Comparison of ENCODE assay signal across 25 cellular contexts in genomic region chr9:122085260-122085659, GRCh38.
"Had no signal": no experiment of that assay in that cellular context is flagged by ENCODE, and none has a peak within 500 bp of the region (broad histone marks: within the 10 kb centered on the region; RNA-seq: fewer than 3 reads in every experiment).

No MANE protein-coding gene starts in this region.

- H3K4me3 Mint-ChIP-seq: activated naive CD4-positive, alpha-beta T cell treated with anti-CD3 and anti-CD28 coated beads for 36 hours; activated naive CD8-positive, alpha-beta T cell treated with anti-CD3 and anti-CD28 coated beads for 36 hours; immature natural killer cell; nephron; T-helper 1 cell treated with Interleukin-12 subunit alpha and Interleukin-12 subunit beta and Interleukin-4 antibody, amounts not matched to agents 30 μg/mL and 1 μg/mL, for 36 hours had no signal

- DNase-seq: activated CD4-positive, alpha-beta T cell treated with anti-CD3 and anti-CD28 coated beads for 4 hours; activated CD4-positive, alpha-beta T cell treated with anti-CD3 and anti-CD28 coated beads, Interleukin-2, amount 50 U/mL, for 4 hours; activated effector memory CD4-positive, alpha-beta T cell treated with Interleukin-2 at 50 U/mL for 16 hours; activated naive CD4-positive, alpha-beta T cell treated with anti-CD3 and anti-CD28 coated beads for 36 hours; activated naive CD8-positive, alpha-beta T cell treated with anti-CD3 and anti-CD28 coated beads for 36 hours; activated T-cell treated with anti-CD3 and anti-CD28 coated beads for 4 hours; adrenal gland; central memory CD4-positive, alpha-beta T cell; colonic mucosa; heart left ventricle; hypothalamus; immature natural killer cell; left lung; lower lobe of right lung; mesenchymal stem cell; spleen; stimulated activated naive CD4-positive, alpha-beta T cell; SW 1271; T-helper 9 cell; upper lobe of left lung had no signal

- H3K27ac ChIP-seq: adrenal gland, colonic mucosa, left lung, lower lobe of right lung, SK-N-MC, spleen, upper lobe of left lung, vagina, VCaP had no signal

- H3K36me3 ChIP-seq: adrenal gland, colonic mucosa, heart left ventricle, left lung, lower lobe of right lung, upper lobe of left lung, vagina had no signal

- H3K4me3 ChIP-seq: adrenal gland, colonic mucosa, heart left ventricle, left lung, lower lobe of right lung, SK-N-MC, spleen, upper lobe of left lung, vagina had no signal

- ATAC-seq: heart left ventricle, left lung, lower lobe of right lung had no signal

- H3K27me3 Mint-ChIP-seq: activated naive CD8-positive, alpha-beta T cell treated with anti-CD3 and anti-CD28 coated beads for 36 hours had no signal

- H3K4me1 ChIP-seq: colonic mucosa, left lung had no signal

- H3K9me3 ChIP-seq: adrenal gland, colonic mucosa, heart left ventricle, left lung, lower lobe of right lung, spleen, upper lobe of left lung, vagina had no signal

- H3K9me3 Mint-ChIP-seq: activated naive CD4-positive, alpha-beta T cell treated with anti-CD3 and anti-CD28 coated beads for 36 hours; activated naive CD8-positive, alpha-beta T cell treated with anti-CD3 and anti-CD28 coated beads for 36 hours; immature natural killer cell; nephron; T-helper 1 cell treated with Interleukin-12 subunit alpha and Interleukin-12 subunit beta and Interleukin-4 antibody, amounts not matched to agents 30 μg/mL and 1 μg/mL, for 36 hours had no signal

- H3K27me3 ChIP-seq: adrenal gland, colonic mucosa, heart left ventricle, left lung, spleen, upper lobe of left lung, vagina had no signal
